ENCODE assay signal across 8 cellular contexts in the genomic region with DNA sequence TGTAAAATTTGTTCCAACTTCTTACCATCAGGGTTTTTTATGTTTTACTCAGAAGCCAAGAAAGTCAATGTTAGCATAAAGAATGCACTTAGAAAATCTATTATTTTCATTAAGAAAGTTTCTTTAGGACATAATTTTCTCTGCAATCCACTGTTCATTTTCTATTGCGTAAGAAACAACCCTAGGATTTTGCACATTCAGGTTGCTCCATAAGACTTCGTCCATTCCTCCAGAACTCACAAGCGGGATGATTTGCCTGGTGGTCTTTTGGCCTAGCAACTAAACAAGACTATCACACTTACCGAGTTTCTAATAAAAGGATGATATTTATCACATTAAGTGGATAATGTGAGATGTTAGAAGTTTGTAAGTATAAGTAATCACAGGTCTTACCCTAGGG.
"Had no signal": no experiment of that assay in that cellular context is flagged by ENCODE, and none has a peak within 500 bp of the region (broad histone marks: within the 10 kb centered on the region; RNA-seq: fewer than 3 reads in every experiment).

No MANE protein-coding gene starts in this region.

- FAIRE-seq: G401.6, GM12878, GM12891, GM12892, GM18507, GM19239 had no signal

- H3K4me3 ChIP-seq: GM12878 had no signal

- ATAC-seq: GM12878 had no signal

- DNase-seq: GDM1, GF-D8 had no signal
